29 cellular contexts compared by ENCODE assay signal in the genomic region with DNA sequence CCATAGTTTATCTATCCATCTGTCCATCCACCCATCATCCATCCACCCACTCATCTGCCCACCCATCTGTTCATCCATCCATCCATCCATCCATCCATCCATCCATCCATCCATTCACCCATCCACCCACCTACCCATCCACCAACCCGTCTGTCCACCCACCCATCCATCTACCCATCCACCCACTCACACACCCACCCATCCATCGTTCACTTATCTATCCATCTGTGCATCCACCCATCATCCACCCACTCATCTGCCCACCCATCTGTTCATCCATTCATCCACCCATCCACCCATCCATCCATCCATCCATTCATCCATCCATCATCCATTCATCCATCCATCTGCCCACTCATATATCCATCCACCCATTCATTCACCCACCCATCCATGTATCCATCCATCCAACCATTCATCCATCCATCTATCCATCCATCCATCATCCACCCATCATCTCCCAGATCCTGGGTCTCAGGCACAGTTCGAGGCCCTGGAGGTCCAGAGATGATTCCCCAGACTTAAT.
"Had no signal": no experiment of that assay in that cellular context is flagged by ENCODE, and none has a peak within 500 bp of the region (broad histone marks: within the 10 kb centered on the region; RNA-seq: fewer than 3 reads in every experiment).

No MANE protein-coding gene starts in this region.

- H3K27ac ChIP-seq: brain microvascular endothelial cell, coronary artery, dorsolateral prefrontal cortex, esophagus muscularis mucosa, foreskin keratinocyte, gastrocnemius medialis, heart left ventricle, WERI-Rb-1 had no signal

- H3K4me1 ChIP-seq: esophagus muscularis mucosa, gastrocnemius medialis, heart left ventricle had no signal

- H3K4me3 ChIP-seq: coronary artery, dorsolateral prefrontal cortex, esophagus muscularis mucosa, gastrocnemius medialis, heart left ventricle had no signal

- H3K36me3 ChIP-seq: brain microvascular endothelial cell, esophagus muscularis mucosa, gastrocnemius medialis, heart left ventricle, WERI-Rb-1 had no signal

- DNase-seq: activated B cell treated with CpG ODN at 0.5 μM for 24 hours; activated CD4-positive, alpha-beta T cell treated with anti-CD3 and anti-CD28 coated beads for 48 hours; activated CD4-positive, alpha-beta T cell treated with anti-CD3 and anti-CD28 coated beads, Interleukin-2, amount 50 U/mL, for 1 hour; activated CD4-positive, alpha-beta T cell treated with anti-CD3 and anti-CD28 coated beads, Interleukin-2, amount 50 U/mL, for 48 hours; activated CD8-positive, alpha-beta memory T cell treated with anti-CD3 and anti-CD28 coated beads for 24 hours; activated CD8-positive, alpha-beta T cell treated with anti-CD3 and anti-CD28 coated beads for 36 hours; activated effector memory CD4-positive, alpha-beta T cell treated with Interleukin-2 at 50 U/mL for 16 hours; activated gamma-delta T cell treated with Interleukin-2 at 50 U/mL for 16 hours; activated naive CD4-positive, alpha-beta T cell treated with anti-CD3 and anti-CD28 coated beads, Interleukin-2, amount 50 U/mL, for 16 hours; activated naive CD4-positive, alpha-beta T cell treated with Interleukin-2 at 50 U/mL for 16 hours; activated T-cell treated with anti-CD3 and anti-CD28 coated beads, Interleukin-2, amount 50 U/mL, for 4 hours; amniotic stem cell; anterior cingulate cortex; brain microvascular endothelial cell; dorsolateral prefrontal cortex; effector memory CD4-positive, alpha-beta T cell; endodermal cell; foreskin keratinocyte; gastrocnemius medialis; glutamatergic neuron; T-cell; T1000; WERI-Rb-1 had no signal

- ATAC-seq: activated CD4-positive, CD25-positive, alpha-beta regulatory T cell treated with anti-CD3 and anti-CD28 coated beads, Interleukin-2, amount 50 U/mL, for 24 hours; activated CD8-positive, alpha-beta T cell treated with anti-CD3 and anti-CD28 coated beads for 36 hours; activated T-cell treated with anti-CD3 and anti-CD28 coated beads, Interleukin-2, amount 50 U/mL, for 4 hours; activated T-helper 17 cell treated with anti-CD3 and anti-CD28 coated beads, Interleukin-2, amount 50 U/mL, for 72 hours; foreskin keratinocyte; gastrocnemius medialis; heart left ventricle; T-cell had no signal

- H3K9me3 ChIP-seq: esophagus muscularis mucosa, gastrocnemius medialis, heart left ventricle had no signal

- FAIRE-seq: astrocyte had no signal
